1 cellular context compared by ENCODE assay signal in the genomic region with DNA sequence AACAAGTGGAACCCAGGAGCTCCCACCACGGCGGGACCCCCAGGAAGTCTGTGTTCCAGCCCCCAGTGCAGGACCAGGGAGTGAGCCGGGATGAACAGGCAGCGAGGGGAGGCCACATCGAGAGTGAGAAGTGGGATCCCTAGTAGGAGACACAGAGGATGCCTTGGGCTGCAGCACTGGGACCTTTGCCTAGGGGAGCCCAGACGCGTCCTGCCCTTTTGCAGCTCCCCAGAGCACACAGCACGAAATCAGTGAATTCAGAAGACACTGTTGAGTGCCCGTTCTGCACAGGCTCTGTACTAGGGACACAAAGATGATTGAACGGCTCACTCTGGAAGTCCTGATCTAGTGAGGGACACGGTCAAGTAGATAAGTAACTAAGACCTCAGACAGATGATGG.
TF ChIP-seq lines count a peak whose summit lies in the region.

No MANE protein-coding gene starts in this region.

TF ChIP-seq in H1, 55 proteins besides CTCF, POLR2A, EP300 and RAD21:
- no peak for TF ChIP-seq TAF1 (IDR thresholded peaks at IDR 0.05; ENCODE audit: low read depth, low read length)
- TF ChIP-seq EZH2 (IDR thresholded peaks at IDR 0.05; ENCODE audit: low read depth, low read length, severe bottlenecking) = no peak
- no peak for TF ChIP-seq RNF2 (IDR thresholded peaks at IDR 0.05; ENCODE audit: borderline replicate concordance, low read depth, low read length, missing control alignments, poor library complexity, severe bottlenecking)
- TF ChIP-seq CREB1 (IDR thresholded peaks at IDR 0.05) = no peak
- no peak for TF ChIP-seq BCL11A (IDR thresholded peaks at IDR 0.05; ENCODE audit: low read depth in 2 of 2, low read length in 2 of 2)
- TF ChIP-seq TBP (IDR thresholded peaks at IDR 0.05; ENCODE audit: low read depth, low read length) = no peak
- TF ChIP-seq RBBP5 (IDR thresholded peaks at IDR 0.05; ENCODE audit: borderline replicate concordance, low read depth, low read length) = no peak
- no peak for TF ChIP-seq SAP30 (IDR thresholded peaks at IDR 0.05; ENCODE audit: insufficient read depth, insufficient replicate concordance, low read length)
- no peak for TF ChIP-seq SUZ12 (IDR thresholded peaks at IDR 0.05; ENCODE audit: low read length)
- no peak for TF ChIP-seq KDM4A (IDR thresholded peaks at IDR 0.05; ENCODE audit: low read depth, low read length, severe bottlenecking)
- TF ChIP-seq GTF2F1 (IDR thresholded peaks at IDR 0.05; ENCODE audit: borderline replicate concordance, low read depth, low read length) = no peak
- no peak for TF ChIP-seq SP2 (IDR thresholded peaks at IDR 0.05; ENCODE audit: low read length)
- no peak for TF ChIP-seq SIRT6 (IDR thresholded peaks at IDR 0.05; ENCODE audit: low read length)
- TF ChIP-seq RXRA (IDR thresholded peaks at IDR 0.05; ENCODE audit: insufficient read depth, low read depth, low read length) = no peak
- no peak for TF ChIP-seq NRF1 (IDR thresholded peaks at IDR 0.05; ENCODE audit: low read depth, low read length)
- no peak for TF ChIP-seq EGR1 (IDR thresholded peaks at IDR 0.05; ENCODE audit: borderline replicate concordance, low read depth, low read length)
